ENCODE assay signal across 8 cellular contexts in the genomic region with DNA sequence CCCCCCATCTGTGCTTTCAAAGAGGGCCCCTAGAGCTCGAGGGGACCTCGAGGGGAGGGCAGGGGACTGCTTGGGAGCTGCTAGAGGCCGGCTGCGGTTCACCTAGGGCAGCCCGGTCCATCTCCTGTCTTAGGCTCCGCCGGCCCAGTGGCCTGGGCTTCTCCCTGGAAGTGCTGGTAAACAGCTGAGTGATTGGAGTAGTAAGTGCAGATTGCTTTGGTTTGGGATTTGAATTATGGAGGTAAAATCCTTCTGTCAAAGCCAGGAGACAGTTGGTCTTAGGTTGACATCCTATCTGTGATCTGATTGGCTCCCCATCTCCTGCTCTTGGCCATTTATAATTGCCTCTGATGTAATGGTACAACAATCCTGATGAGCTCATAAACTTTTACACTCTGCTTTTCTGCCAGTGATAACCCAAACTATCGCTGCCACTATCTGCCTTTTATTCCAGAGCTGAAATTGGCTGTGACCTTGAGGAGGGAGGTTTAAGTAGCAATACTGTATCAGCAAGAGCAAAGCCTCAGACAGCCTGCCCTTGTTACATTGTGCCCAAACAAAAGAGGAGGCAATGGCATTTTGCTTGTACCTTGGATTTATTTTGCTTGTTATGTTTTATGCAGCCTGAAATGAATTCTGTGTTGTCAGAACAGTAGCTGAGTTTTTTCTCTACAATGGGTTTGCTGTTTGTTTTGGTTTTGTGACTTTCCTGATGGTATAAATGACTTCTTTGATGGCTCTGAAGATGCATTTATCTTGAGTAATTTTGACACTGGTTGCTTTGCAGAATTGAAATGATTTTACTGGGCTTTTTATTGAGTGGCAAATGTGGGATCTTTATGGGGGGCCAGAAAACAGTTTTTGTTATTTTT. TPM values are rescaled to one million over a fixed set of nuclear protein-coding genes. Genes with fewer than 3 reads are reported as not detected.
DNase-seq lines count a peak whose midpoint lies in the region; ATAC-seq, FAIRE-seq and TF ChIP-seq lines count a peak whose summit lies in the region.

No MANE protein-coding gene starts in this region.

- peak overlapping the region; percentile 94 for H3K4me3 ChIP-seq in mucosa of descending colon
- H3K4me3 ChIP-seq in urinary bladder (ENCODE audit: low read depth, low read length), result peak overlapping the region; percentile 99

- 0% methylated on average over 8 of the region's 8 CpGs for WGBS in urinary bladder

- intact Hi-C loops in mucosa of descending colon (cut with DNase I, micrococcal nuclease), result loop anchor here in 1 of 2 donors (10.0 kb wide), 1 partner anchor 87 kb away; a partner anchor contains a TSS

- DNase-seq in D721Med (ENCODE audit: insufficient read length, low spot score), result peak; percentile 26
- DNase-seq in NCI-H526 (lab: John Stamatoyannopoulos, UW), result peak; percentile 78 to 83
- peak; percentile 35 to 44 for DNase-seq in activated CD4-positive, alpha-beta T cell treated with anti-CD3 and anti-CD28 coated beads, Interleukin-2, amount 50 U/mL, for 48 hours
- peak; percentile 95 to 97 for DNase-seq in erythroblast (lab: John Stamatoyannopoulos, UW)
- peak; percentile 67 to 72 (median 69) for DNase-seq in mucosa of descending colon

- H3K9me3 ChIP-seq in mucosa of descending colon, result no peaks in the 10 kb centered on the region

- H3K4me1 ChIP-seq in mucosa of descending colon (ENCODE audit: low read depth), result peaks cover 61% of the 10 kb centered on the region
- peaks cover 6% of the 10 kb centered on the region for H3K4me1 ChIP-seq in urinary bladder (ENCODE audit: insufficient read depth)

- peaks cover 8% of the 10 kb centered on the region for H3K36me3 ChIP-seq in mucosa of descending colon (ENCODE audit: low read depth)
- no peaks in the 10 kb centered on the region for H3K36me3 ChIP-seq in urinary bladder (ENCODE audit: insufficient read depth)

- FAIRE-seq in D721Med (lab: Jason Lieb, UNC), result no peak

- TF ChIP-seq CTCF in D721Med (IDR thresholded peaks at IDR 0.05; ENCODE audit: insufficient read depth, missing control alignments), result no peak
- peak; percentile 10 for TF ChIP-seq CTCF in mucosa of descending colon (IDR thresholded peaks at IDR 0.05)

- H3K27ac ChIP-seq in urinary bladder (ENCODE audit: low read depth), result peak overlapping the region; percentile 70

- TF ChIP-seq POLR2A in erythroblast (IDR thresholded peaks at IDR 0.05; ENCODE audit: low read length), result peak; percentile 94

- ATAC-seq in HG03095 (IDR thresholded peaks at IDR 0.05; ENCODE audit: unreplicated experiment), result peak; percentile 23
- ATAC-seq in mucosa of descending colon, result peak; percentile 63
- ATAC-seq in HG03175 (IDR thresholded peaks at IDR 0.05; ENCODE audit: unreplicated experiment), result no peak

RNA-seq across cellular contexts. Expression of a gene that starts 2.4 kb away (rescaled TPM):
- total RNA-seq in mucosa of descending colon (10 to 100 TPM; 59.9 to 81.2 (median 65.4) TPM), urinary bladder (40.6 TPM)
- polyA plus RNA-seq in urinary bladder, result 31.8 TPM

Comparison
In these comparisons a context has a peak if more than half of its experiments do, and no peak if none do; other contexts are left out.
1. DNase-seq: peak in every context shown above with its lines; median percentile 96 in erythroblast; 80 in NCI-H526; 69 in mucosa of descending colon; 40 in activated CD4-positive, alpha-beta T cell treated with anti-CD3 and anti-CD28 coated beads, Interleukin-2, amount 50 U/mL, for 48 hours; 26 in D721Med.